Comparison of ENCODE assay signal across 1 cellular context in the genomic region with DNA sequence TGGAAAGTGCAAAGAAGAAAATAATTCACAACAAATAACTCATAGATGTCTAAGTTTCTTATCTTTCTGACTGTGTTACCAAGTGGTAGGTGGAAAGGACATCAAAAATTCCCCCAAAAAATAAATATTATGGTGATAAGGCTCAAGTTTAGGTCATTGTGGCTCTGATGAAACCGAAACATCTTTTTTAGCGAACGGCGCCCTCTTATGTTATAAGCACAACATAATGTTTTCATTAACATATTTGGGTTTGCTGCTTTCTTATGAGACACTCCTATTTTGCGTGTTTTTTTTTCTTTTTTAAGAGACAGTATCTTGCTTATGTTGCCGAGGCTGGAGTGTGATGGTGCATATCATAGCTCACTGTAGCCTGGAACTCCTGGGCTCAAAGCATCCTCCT.
TF ChIP-seq lines count a peak whose summit lies in the region.

No MANE protein-coding gene starts in this region.

TF ChIP-seq in GM12878, 131 proteins besides CTCF, POLR2A, EP300 and RAD21 (continued from another document):
- TF ChIP-seq, protein P1, sequence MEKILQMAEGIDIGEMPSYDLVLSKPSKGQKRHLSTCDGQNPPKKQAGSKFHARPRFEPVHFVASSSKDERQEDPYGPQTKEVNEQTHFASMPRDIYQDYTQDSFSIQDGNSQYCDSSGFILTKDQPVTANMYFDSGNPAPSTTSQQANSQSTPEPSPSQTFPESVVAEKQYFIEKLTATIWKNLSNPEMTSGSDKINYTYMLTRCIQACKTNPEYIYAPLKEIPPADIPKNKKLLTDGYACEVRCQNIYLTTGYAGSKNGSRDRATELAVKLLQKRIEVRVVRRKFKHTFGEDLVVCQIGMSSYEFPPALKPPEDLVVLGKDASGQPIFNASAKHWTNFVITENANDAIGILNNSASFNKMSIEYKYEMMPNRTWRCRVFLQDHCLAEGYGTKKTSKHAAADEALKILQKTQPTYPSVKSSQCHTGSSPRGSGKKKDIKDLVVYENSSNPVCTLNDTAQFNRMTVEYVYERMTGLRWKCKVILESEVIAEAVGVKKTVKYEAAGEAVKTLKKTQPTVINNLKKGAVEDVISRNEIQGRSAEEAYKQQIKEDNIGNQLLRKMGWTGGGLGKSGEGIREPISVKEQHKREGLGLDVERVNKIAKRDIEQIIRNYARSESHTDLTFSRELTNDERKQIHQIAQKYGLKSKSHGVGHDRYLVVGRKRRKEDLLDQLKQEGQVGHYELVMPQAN (conservative IDR thresholded peaks at IDR 0.05) = no peak
- TF ChIP-seq TCF7 (IDR thresholded peaks at IDR 0.05; ENCODE audit: borderline replicate concordance) (no peak), NR2C2 (IDR thresholded peaks at IDR 0.05; ENCODE audit: borderline replicate concordance, control insufficient read depth, insufficient read length, low read depth) (no peak), SMAD1 (IDR thresholded peaks at IDR 0.05; ENCODE audit: low read depth, partially characterized antibody) (no peak), RELA (IDR thresholded peaks at IDR 0.05; ENCODE audit: borderline replicate concordance, partially characterized antibody) (no peak), ATF7 (IDR thresholded peaks at IDR 0.05; ENCODE audit: low read depth) (no peak), POLR2AphosphoS2 (IDR thresholded peaks at IDR 0.05; ENCODE audit: low read depth, low read length) (no peak), PML (IDR thresholded peaks at IDR 0.05; ENCODE audit: low read length) (no peak), ZBTB33 (IDR thresholded peaks at IDR 0.05) (no peak), TBL1XR1 (IDR thresholded peaks at IDR 0.05; ENCODE audit: low read depth, low read length) (no peak)
